In the genomic region with DNA sequence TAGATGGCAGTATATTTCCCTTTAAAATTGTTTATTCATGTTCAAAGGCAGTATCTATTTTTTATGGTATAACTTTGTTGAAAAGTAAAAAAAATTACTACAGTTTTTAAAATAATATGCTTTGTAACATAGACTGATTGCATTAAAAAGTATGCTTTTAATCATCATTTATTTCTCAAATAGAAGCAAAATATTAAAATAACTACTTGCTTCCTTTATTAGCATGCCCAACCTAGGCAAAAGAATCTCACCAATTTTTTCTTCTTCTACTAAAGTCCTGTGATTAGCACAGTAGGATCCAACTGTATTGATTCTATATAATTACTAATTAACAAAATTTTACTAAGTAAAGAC, we compare ENCODE assay signal across 8 cellular contexts.
DNase-seq lines count a peak whose midpoint lies in the region; ATAC-seq and TF ChIP-seq lines count a peak whose summit lies in the region.

No MANE protein-coding gene starts in this region.

- H3K4ac ChIP-seq in H9 (ENCODE audit: low read depth, low read length), result no peak overlapping the region

- H3F3A ChIP-seq in SU-DHL-6 (ENCODE audit: insufficient read depth), result no peaks in the 10 kb centered on the region

- H3K9ac ChIP-seq in H9 (ENCODE audit: extremely low read depth, insufficient read length, low read length), result no peak overlapping the region
- H3K9ac ChIP-seq in SU-DHL-6 (ENCODE audit: low read length), result peak overlapping the region; percentile 60
- H3K9ac ChIP-seq in skeletal muscle tissue (ENCODE audit: low read depth in 1 of 3, low read length in 3 of 3), result no peak overlapping the region

- peaks cover 0 to 6% (median under 1%) of the 10 kb centered on the region in 3 experiments; a peak in 3 of 7 replicates for H3K36me3 Mint-ChIP-seq in H9 (ENCODE audit: insufficient read depth in 1 of 3, low read depth in 3 of 3)

- H3K4me2 ChIP-seq in H9 (ENCODE audit: insufficient read depth, insufficient read length, low read length), result peak overlapping the region; percentile 29
- H3K4me2 ChIP-seq in SU-DHL-6 (ENCODE audit: low read depth, low read length, poor library complexity, severe bottlenecking), result peak overlapping the region; percentile 98

- H3K18ac ChIP-seq in H9 (ENCODE audit: insufficient read length, low read depth, low read length), result no peak overlapping the region

- no peak overlapping the region for H2AK5ac ChIP-seq in H9 (ENCODE audit: insufficient read length, low read length)

- no peak overlapping the region for H2BK120ac ChIP-seq in H9 (ENCODE audit: low read depth, low read length, poor library complexity, severe bottlenecking)

- H3K4me1 ChIP-seq in H9 (ENCODE audit: insufficient read depth, low read length) (no peaks in the 10 kb centered on the region), foreskin keratinocyte (peaks cover 5% of the 10 kb centered on the region), skeletal muscle tissue (ENCODE audit: control insufficient read depth in 3 of 3, insufficient read depth in 3 of 3, low read length in 3 of 3) (no peaks in the 10 kb centered on the region)

- H3K9me2 ChIP-seq in SU-DHL-6 (replicated peaks; ENCODE audit: insufficient read depth, low read length), result no peaks in the 10 kb centered on the region

- H3K4me3 Mint-ChIP-seq in H9, result no peak overlapping the region; a peak in 1 of 5 replicates

- H2BK15ac ChIP-seq in H9 (ENCODE audit: low read depth, low read length), result no peak overlapping the region

- H3K4me1 Mint-ChIP-seq in H9, result peaks cover 11 to 16% of the 10 kb centered on the region in 2 experiments

- H3K27me3 Mint-ChIP-seq in H9 (ENCODE audit: low read depth), result no peaks in the 10 kb centered on the region

- no peak overlapping the region for H3K14ac ChIP-seq in H9 (ENCODE audit: insufficient read depth, low read length)

- peak overlapping the region; percentile 43 for H3K4me3 ChIP-seq in SU-DHL-6 (ENCODE audit: insufficient read depth, low read length, poor library complexity, severe bottlenecking)
- H3K4me3 ChIP-seq in skeletal muscle tissue (ENCODE audit: low read length in 3 of 3), result peak overlapping the region; percentile 59 to 76 (median 63)

- H4K91ac ChIP-seq in H9 (ENCODE audit: insufficient read length, low read depth, low read length), result no peak overlapping the region

- H3K36me3 ChIP-seq in SU-DHL-6 (ENCODE audit: low read length), result no peaks in the 10 kb centered on the region
- H3K36me3 ChIP-seq in skeletal muscle tissue (ENCODE audit: control insufficient read depth in 3 of 3, insufficient read depth in 3 of 3, low read length in 3 of 3), result no peaks in the 10 kb centered on the region

- peaks cover 5 to 13% of the 10 kb centered on the region in 2 experiments; a peak in 4 of 5 replicates for H3K9me3 Mint-ChIP-seq in H9

- H4K8ac ChIP-seq in H9 (replicated peaks; ENCODE audit: insufficient read length, low read depth, low read length), result no peak overlapping the region

- H2BK12ac ChIP-seq in H9 (ENCODE audit: insufficient read length, low read depth, low read length), result no peak overlapping the region

- H3K56ac ChIP-seq in H9 (ENCODE audit: insufficient read length, low read depth, low read length), result no peak overlapping the region

- ATAC-seq in foreskin keratinocyte (no peak), left lobe of liver (no peak), GM21825 (IDR thresholded peaks at IDR 0.05; ENCODE audit: unreplicated experiment) (no peak), GM21717 (IDR thresholded peaks at IDR 0.05; ENCODE audit: unreplicated experiment) (no peak)

- no peak; the same call in 1 of the 3 replicates for TF ChIP-seq CTCF in H9 (conservative IDR thresholded peaks at IDR 0.05)
- no peak for TF ChIP-seq CTCF in SU-DHL-6 (IDR thresholded peaks at IDR 0.05; ENCODE audit: insufficient read depth, low read length, poor library complexity, severe bottlenecking)
- no peak for TF ChIP-seq CTCF in foreskin keratinocyte (conservative IDR thresholded peaks at IDR 0.05)

- H3K27me3 ChIP-seq in H9 (ENCODE audit: insufficient read depth, low read length) (no peaks in the 10 kb centered on the region), SU-DHL-6 (ENCODE audit: low read length) (no peaks in the 10 kb centered on the region), foreskin keratinocyte (no peaks in the 10 kb centered on the region), skeletal muscle tissue (ENCODE audit: control insufficient read depth in 3 of 3, insufficient read depth in 3 of 3, low read length in 3 of 3) (no peaks in the 10 kb centered on the region)

- H4K5ac ChIP-seq in H9 (ENCODE audit: insufficient read length, low read depth, low read length), result no peak overlapping the region

- no peak overlapping the region for H2BK5ac ChIP-seq in H9 (ENCODE audit: insufficient read length, low read length)

- H4K20me1 ChIP-seq in H9 (ENCODE audit: control insufficient read depth, insufficient read depth, insufficient read length) (no peaks in the 10 kb centered on the region), SU-DHL-6 (ENCODE audit: low read depth, low read length) (no peaks in the 10 kb centered on the region)

- DNase-seq in H9 (no peak), foreskin keratinocyte (no peak), left lobe of liver (ENCODE audit: low spot score) (no peak), inferior parietal cortex (ENCODE audit: extremely low spot score) (no peak)

- H2AFZ ChIP-seq in H9 (ENCODE audit: low read length) (no peak overlapping the region), SU-DHL-6 (ENCODE audit: low read depth, low read length, severe bottlenecking) (no peak overlapping the region)

- H3K23ac ChIP-seq in H9 (ENCODE audit: insufficient read length, low read depth, low read length), result no peak overlapping the region

- no peaks in the 10 kb centered on the region for H3K9me3 ChIP-seq in H9 (ENCODE audit: control insufficient read depth, low read depth, low read length)
- H3K9me3 ChIP-seq in SU-DHL-6 (ENCODE audit: insufficient read depth, low read length), result no peaks in the 10 kb centered on the region
- no peaks in the 10 kb centered on the region for H3K9me3 ChIP-seq in skeletal muscle tissue (ENCODE audit: control insufficient read depth in 3 of 3, low read length in 3 of 3)

- no peak overlapping the region for H3K27ac ChIP-seq in H9 (ENCODE audit: insufficient read length, low read depth, low read length)
- H3K27ac ChIP-seq in SU-DHL-6 (ENCODE audit: low read depth, low read length), result peak overlapping the region; percentile 69; the same call in 1 of the 2 replicates
- H3K27ac ChIP-seq in foreskin keratinocyte, result peak overlapping the region; percentile 94
- no peak overlapping the region for H3K27ac ChIP-seq in skeletal muscle tissue (ENCODE audit: low read depth, low read length)

- H2BK20ac ChIP-seq in H9 (ENCODE audit: low read depth, low read length, poor library complexity, severe bottlenecking), result no peak overlapping the region

- H3K79me1 ChIP-seq in H9 (ENCODE audit: insufficient read depth, low read depth, low read length, poor library complexity, severe bottlenecking), result no peaks in the 10 kb centered on the region

- no peak overlapping the region for H3T11ph ChIP-seq in H9 (ENCODE audit: low read length)

- H3K27ac Mint-ChIP-seq in H9, result no peak overlapping the region

- no peaks in the 10 kb centered on the region for H3K23me2 ChIP-seq in H9 (ENCODE audit: insufficient read length, low read depth, low read length, poor library complexity, severe bottlenecking)

- no peaks in the 10 kb centered on the region for H3K79me2 ChIP-seq in H9 (ENCODE audit: insufficient read depth, low read length)
- H3K79me2 ChIP-seq in SU-DHL-6 (ENCODE audit: insufficient read depth, low read length), result no peaks in the 10 kb centered on the region

Comparison
In these comparisons a context has a peak if more than half of its experiments do, and no peak if none do; other contexts are left out.
1. H3K27ac ChIP-seq: peak in SU-DHL-6 (single experiment) and foreskin keratinocyte (single experiment); none in H9 (single experiment) and skeletal muscle tissue (single experiment).